13 cellular contexts compared by ENCODE assay signal in genomic region chr3:183641875-183642274, GRCh38.
"Had no signal": no experiment of that assay in that cellular context is flagged by ENCODE, and none has a peak within 500 bp of the region (broad histone marks: within the 10 kb centered on the region; RNA-seq: fewer than 3 reads in every experiment).

No MANE protein-coding gene starts in this region.

- H3K4me3 ChIP-seq: adrenal gland, pancreas, testis had no signal

- H3K27ac ChIP-seq: adrenal gland, pancreas, testis had no signal

- H3K27ac Mint-ChIP-seq: naive thymus-derived CD8-positive, alpha-beta T cell; stimulated activated naive CD8-positive, alpha-beta T cell treated with anti-CD3 and anti-CD28 coated beads, Interleukin-15, Interleukin-2, amounts not matched to agents 100 ng/mL and 50 ng/mL, for 24 hours; T-helper 2 cell treated with Interferon-gamma antibody and Interleukin-4, amounts not matched to agents 5 μg/mL and 100 μg/mL, for 36 hours had no signal

- H3K36me3 ChIP-seq: pancreas had no signal

- H3K9me3 Mint-ChIP-seq: naive thymus-derived CD8-positive, alpha-beta T cell; stimulated activated naive CD8-positive, alpha-beta T cell treated with anti-CD3 and anti-CD28 coated beads, Interleukin-15, Interleukin-2, amounts not matched to agents 100 ng/mL and 50 ng/mL, for 24 hours; T-helper 2 cell treated with Interferon-gamma antibody and Interleukin-4, amounts not matched to agents 5 μg/mL and 100 μg/mL, for 36 hours had no signal

- H3K4me3 Mint-ChIP-seq: stimulated activated naive CD8-positive, alpha-beta T cell treated with anti-CD3 and anti-CD28 coated beads, Interleukin-15, Interleukin-2, amounts not matched to agents 100 ng/mL and 50 ng/mL, for 24 hours; T-helper 2 cell treated with Interferon-gamma antibody and Interleukin-4, amounts not matched to agents 5 μg/mL and 100 μg/mL, for 36 hours had no signal

- DNase-seq: activated CD4-positive, alpha-beta T cell treated with anti-CD3 and anti-CD28 coated beads, Interleukin-2, amount 50 U/mL, for 1 hour; activated CD4-positive, CD25-positive, alpha-beta regulatory T cell; activated naive CD4-positive, alpha-beta T cell; activated T-cell treated with anti-CD3 and anti-CD28 coated beads for 4 hours; adrenal gland; effector memory CD4-positive, alpha-beta T cell; islet precursor cell; naive thymus-derived CD8-positive, alpha-beta T cell; pancreas; retina; testis had no signal

- H3K27me3 ChIP-seq: adrenal gland, pancreas, testis had no signal

- ATAC-seq: naive thymus-derived CD8-positive, alpha-beta T cell; pancreas had no signal

- H3K9me3 ChIP-seq: adrenal gland, pancreas, testis had no signal

- H3K27me3 Mint-ChIP-seq: naive thymus-derived CD8-positive, alpha-beta T cell; stimulated activated naive CD8-positive, alpha-beta T cell treated with anti-CD3 and anti-CD28 coated beads, Interleukin-15, Interleukin-2, amounts not matched to agents 100 ng/mL and 50 ng/mL, for 24 hours had no signal
